In the genomic region with DNA sequence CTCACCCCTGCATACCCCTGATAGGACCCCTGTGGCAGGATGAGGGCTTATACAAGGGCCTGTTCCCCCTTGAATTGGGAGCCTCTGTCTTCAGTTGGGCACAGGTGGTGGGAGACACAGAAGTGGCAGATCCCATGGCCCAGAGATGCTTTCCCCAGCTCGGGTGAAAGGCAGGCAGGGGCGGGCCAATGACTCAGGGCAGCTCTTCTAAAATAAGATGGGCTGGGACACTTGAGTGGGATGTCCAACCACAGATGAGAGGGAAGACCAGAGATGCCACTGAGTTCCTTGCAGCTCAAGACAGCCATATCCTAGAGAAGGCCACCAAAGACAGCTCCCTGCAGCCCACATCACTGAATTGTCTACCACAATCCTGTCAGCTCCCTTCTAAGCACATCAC, we compare ENCODE assay signal across 31 cellular contexts.
"Had no signal": no experiment of that assay in that cellular context is flagged by ENCODE, and none has a peak within 500 bp of the region (broad histone marks: within the 10 kb centered on the region; RNA-seq: fewer than 3 reads in every experiment).

No MANE protein-coding gene starts in this region.

- H3K36me3 ChIP-seq: neutrophil, pancreas, right lobe of liver, sigmoid colon, spleen, stomach, tibial artery, transverse colon, upper lobe of right lung, uterus had no signal

- ATAC-seq: naive thymus-derived CD8-positive, alpha-beta T cell; pancreas; psoas muscle; right cardiac atrium; right lobe of liver; stimulated activated naive B cell treated with anti-CD40 and anti-IgM and Interleukin-4, amounts not matched to agents 10 μg/mL and 1 μg/mL and 100 μg/mL, for 72 hours; upper lobe of right lung had no signal

- H3K4me3 ChIP-seq: pancreas, psoas muscle, right lobe of liver, sigmoid colon, skin epidermis, smooth muscle cell, spleen, stomach, testis, tibial artery, transverse colon, upper lobe of right lung, uterus had no signal

- H3K4me1 ChIP-seq: pancreas, psoas muscle, right lobe of liver, sigmoid colon, spleen, transverse colon, upper lobe of right lung, uterus had no signal

- H3K36me3 Mint-ChIP-seq: naive B cell; natural killer cell treated with Interleukin-12 subunit alpha and Interleukin-12 subunit beta and Interleukin-15 and Interleukin-18, amount 100 ng/mL, for 72 hours; stimulated activated naive B cell treated with anti-CD40 and anti-IgM and Interleukin-4, amounts not matched to agents 10 μg/mL and 1 μg/mL and 100 μg/mL, for 72 hours; type B pancreatic cell had no signal

- H3K27me3 ChIP-seq: neutrophil, pancreas, right lobe of liver, sigmoid colon, stomach, testis, tibial artery, transverse colon, upper lobe of right lung, uterus had no signal

- H3K4me1 Mint-ChIP-seq: naive B cell; naive thymus-derived CD8-positive, alpha-beta T cell; nephron progenitor cell; stimulated activated naive B cell treated with anti-CD40 and anti-IgM and Interleukin-4, amounts not matched to agents 10 μg/mL and 1 μg/mL and 100 μg/mL, for 72 hours had no signal

- H3K9me3 ChIP-seq: neutrophil, pancreas, psoas muscle, right lobe of liver, sigmoid colon, spleen, stomach, testis, tibial artery, transverse colon, upper lobe of right lung, uterus had no signal

- DNase-seq: naive B cell; naive thymus-derived CD8-positive, alpha-beta T cell; nephron progenitor cell; nucleus accumbens; pancreas; psoas muscle; right cardiac atrium; right lobe of liver; sigmoid colon; spleen; stimulated activated CD4-positive, alpha-beta T cell treated with anti-CD3 and anti-CD28 coated beads, Interleukin-12 subunit alpha, Interleukin-12 subunit beta, amount 100 ng/mL, for 4 hours; stimulated activated CD4-positive, alpha-beta T cell treated with anti-CD3 and anti-CD28 coated beads, Interleukin-1b, Interleukin-23, amount 100 ng/mL, for 48 hours; stimulated activated CD4-positive, alpha-beta T cell treated with anti-CD3 and anti-CD28 coated beads, Interleukin-4, amount 100 ng/mL, for 1 hour; stimulated activated CD4-positive, alpha-beta T cell treated with anti-CD3 and anti-CD28 coated beads, Interleukin-4, amount 100 ng/mL, for 4 hours; stimulated activated CD8-positive, alpha-beta memory T cell treated with anti-CD3 and anti-CD28 coated beads, Interleukin-4, amount 100 ng/mL, for 48 hours; stimulated activated naive B cell treated with anti-CD40 and anti-IgM and Interleukin-4, amounts not matched to agents 10 μg/mL and 1 μg/mL and 100 μg/mL, for 72 hours; stimulated activated naive CD4-positive, alpha-beta T cell treated with Interleukin-2 at 50 U/mL for 16 hours; stomach; testis; tibial artery; transverse colon; upper lobe of right lung; uterus had no signal

- H3K4me3 Mint-ChIP-seq: naive B cell; naive thymus-derived CD8-positive, alpha-beta T cell; natural killer cell treated with Interleukin-12 subunit alpha and Interleukin-12 subunit beta and Interleukin-15 and Interleukin-18, amount 100 ng/mL, for 72 hours; nephron progenitor cell; neural crest cell; stimulated activated naive B cell treated with anti-CD40 and anti-IgM and Interleukin-4, amounts not matched to agents 10 μg/mL and 1 μg/mL and 100 μg/mL, for 72 hours; stimulated activated naive CD8-positive, alpha-beta T cell treated with anti-CD3 and anti-CD28 coated beads, Interleukin-15, Interleukin-2, amounts not matched to agents 100 ng/mL and 50 ng/mL, for 24 hours; type B pancreatic cell had no signal

- H3K4me2 ChIP-seq: smooth muscle cell had no signal

- H3K9me3 Mint-ChIP-seq: naive B cell; naive thymus-derived CD8-positive, alpha-beta T cell; natural killer cell treated with Interleukin-12 subunit alpha and Interleukin-12 subunit beta and Interleukin-15 and Interleukin-18, amount 100 ng/mL, for 72 hours; nephron progenitor cell; neural crest cell; stimulated activated naive B cell treated with anti-CD40 and anti-IgM and Interleukin-4, amounts not matched to agents 10 μg/mL and 1 μg/mL and 100 μg/mL, for 72 hours; type B pancreatic cell had no signal

- H3K27ac Mint-ChIP-seq: naive B cell; naive thymus-derived CD8-positive, alpha-beta T cell; natural killer cell treated with Interleukin-12 subunit alpha and Interleukin-12 subunit beta and Interleukin-15 and Interleukin-18, amount 100 ng/mL, for 72 hours; nephron progenitor cell; progenitor cell of endocrine pancreas; stimulated activated naive B cell treated with anti-CD40 and anti-IgM and Interleukin-4, amounts not matched to agents 10 μg/mL and 1 μg/mL and 100 μg/mL, for 72 hours; stimulated activated naive CD8-positive, alpha-beta T cell treated with anti-CD3 and anti-CD28 coated beads, Interleukin-15, Interleukin-2, amounts not matched to agents 100 ng/mL and 50 ng/mL, for 24 hours; type B pancreatic cell had no signal

- H3K27ac ChIP-seq: neutrophil, pancreas, psoas muscle, right lobe of liver, sigmoid colon, skin epidermis, spleen, stomach, testis, tibial artery, transverse colon, upper lobe of right lung, uterus had no signal
